Comparison of ENCODE assay signal across 19 cellular contexts in the genomic region with DNA sequence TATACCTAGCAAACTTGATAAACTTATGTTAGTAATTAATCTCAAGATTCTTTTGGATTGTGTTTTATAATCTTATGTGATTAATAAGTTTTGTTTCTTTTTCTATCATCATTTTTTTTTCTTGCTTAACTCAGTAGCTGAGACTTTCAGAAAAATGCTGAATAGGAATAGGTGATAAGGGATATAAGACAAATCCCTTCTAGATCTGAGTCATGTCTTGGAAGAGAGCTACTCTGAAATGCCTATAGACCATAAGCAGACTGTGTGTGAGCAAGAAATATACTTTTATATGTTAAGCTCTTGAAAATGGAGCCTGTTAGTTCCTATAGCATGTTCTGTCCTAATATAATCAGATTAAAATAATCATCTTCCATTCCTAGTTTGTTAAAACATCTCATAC. TPM values are rescaled to one million over a fixed set of nuclear protein-coding genes. Genes with fewer than 3 reads are reported as not detected.
DNase-seq lines count a peak whose midpoint lies in the region; ATAC-seq, FAIRE-seq and TF ChIP-seq lines count a peak whose summit lies in the region.
"Had no signal": no experiment of that assay in that cellular context is flagged by ENCODE, and none has a peak within 500 bp of the region (broad histone marks: within the 10 kb centered on the region; RNA-seq: fewer than 3 reads in every experiment).

No MANE protein-coding gene starts in this region.

- DNase-seq in GM23248 (peak; percentile 7), astrocyte (ENCODE audit: low read depth) (peak; percentile 41), fibroblast of pulmonary artery (ENCODE audit: low read depth) (peak; percentile 22), smooth muscle cell (lab: John Stamatoyannopoulos, UW; ENCODE audit: unreplicated experiment) (no peak), DMS79 (lab: John Stamatoyannopoulos, UW) (no peak), upper lobe of right lung (no peak)
- DNase-seq in natural killer cell treated with Interleukin-12 subunit alpha and Interleukin-12 subunit beta and Interleukin-15 and Interleukin-18, amount 100 ng/mL, for 72 hours (ENCODE audit: low spot score): no peak
- DNase-seq: BE2C; CD8-positive, alpha-beta T cell; COR-L47; DMS153; DND-41; H9 had no signal

- H3K27me3 ChIP-seq in GM23248 (replicated peaks; ENCODE audit: insufficient read depth) (no peaks in the 10 kb centered on the region), astrocyte (ENCODE audit: insufficient read depth, low read length) (no peaks in the 10 kb centered on the region), smooth muscle cell (ENCODE audit: low read depth) (no peaks in the 10 kb centered on the region), upper lobe of right lung (no peaks in the 10 kb centered on the region)
- H3K27me3 ChIP-seq: BE2C had no signal

- ATAC-seq in natural killer cell treated with Interleukin-12 subunit alpha and Interleukin-12 subunit beta and Interleukin-15 and Interleukin-18, amount 100 ng/mL, for 72 hours: no peak
- ATAC-seq in upper lobe of right lung: no peak
- ATAC-seq: A549; CD8-positive, alpha-beta T cell; GM12878; GM23338 had no signal

- H3K4me3 ChIP-seq in GM23248: no peak overlapping the region
- H3K4me3 ChIP-seq in astrocyte (ENCODE audit: insufficient read depth, low read depth, low read length): no peak overlapping the region
- H3K4me3 ChIP-seq in fibroblast of pulmonary artery (replicated peaks; ENCODE audit: low read depth, low read length): no peak overlapping the region
- no peak overlapping the region for H3K4me3 ChIP-seq in smooth muscle cell
- no peak overlapping the region for H3K4me3 ChIP-seq in upper lobe of right lung
- H3K4me3 ChIP-seq: A549, GM12878, GM23338 had no signal

- H3F3A ChIP-seq in GM23248 (ENCODE audit: insufficient read depth) (peaks cover 6% of the 10 kb centered on the region; the same call in 1 of the 2 replicates), smooth muscle cell (ENCODE audit: low read depth) (no peaks in the 10 kb centered on the region)

- no peak overlapping the region for H3K4me3 Mint-ChIP-seq in astrocyte (ENCODE audit: unreplicated experiment)
- no peak overlapping the region for H3K4me3 Mint-ChIP-seq in natural killer cell treated with Interleukin-12 subunit alpha and Interleukin-12 subunit beta and Interleukin-15 and Interleukin-18, amount 100 ng/mL, for 72 hours
- H3K4me3 Mint-ChIP-seq: CD14-positive monocyte; CD8-positive, alpha-beta T cell; GM23338; H9 had no signal

- no peaks in the 10 kb centered on the region for H3K9me2 ChIP-seq in GM23248 (ENCODE audit: insufficient read depth)

- no peaks in the 10 kb centered on the region for H3K9me3 Mint-ChIP-seq in astrocyte (ENCODE audit: unreplicated experiment)
- H3K9me3 Mint-ChIP-seq in natural killer cell treated with Interleukin-12 subunit alpha and Interleukin-12 subunit beta and Interleukin-15 and Interleukin-18, amount 100 ng/mL, for 72 hours: no peaks in the 10 kb centered on the region
- H3K9me3 Mint-ChIP-seq: CD14-positive monocyte; CD8-positive, alpha-beta T cell; GM23338; H9 had no signal

- H3K4me1 Mint-ChIP-seq in astrocyte (ENCODE audit: low read depth, unreplicated experiment): peaks cover 11% of the 10 kb centered on the region
- H3K4me1 Mint-ChIP-seq in natural killer cell treated with Interleukin-12 subunit alpha and Interleukin-12 subunit beta and Interleukin-15 and Interleukin-18, amount 100 ng/mL, for 72 hours (ENCODE audit: low read depth in 2 of 2): peaks cover 0 to 8% of the 10 kb centered on the region in 2 donors
- H3K4me1 Mint-ChIP-seq: H9 had no signal

- H3K36me3 ChIP-seq in GM23248 (ENCODE audit: low read depth) (peaks cover 11% of the 10 kb centered on the region), astrocyte (ENCODE audit: insufficient read depth, low read length) (peaks cover 9% of the 10 kb centered on the region), smooth muscle cell (ENCODE audit: low read depth) (no peaks in the 10 kb centered on the region), upper lobe of right lung (peaks cover 33% of the 10 kb centered on the region)
- H3K36me3 ChIP-seq: BE2C had no signal

- H3K9me3 ChIP-seq in GM23248 (ENCODE audit: low read depth): no peaks in the 10 kb centered on the region
- H3K9me3 ChIP-seq in astrocyte (ENCODE audit: insufficient read depth, low read depth, low read length): no peaks in the 10 kb centered on the region
- H3K9me3 ChIP-seq in smooth muscle cell (replicated peaks; ENCODE audit: low read depth): no peaks in the 10 kb centered on the region
- no peaks in the 10 kb centered on the region for H3K9me3 ChIP-seq in upper lobe of right lung
- H3K9me3 ChIP-seq: A549, BE2C had no signal

- H3K4me2 ChIP-seq in GM23248 (ENCODE audit: unreplicated experiment) (no peak overlapping the region), astrocyte (ENCODE audit: low read length) (no peak overlapping the region), smooth muscle cell (peak overlapping the region; percentile 5)
- H3K4me2 ChIP-seq: A549, GM23338 had no signal

- H3K36me3 Mint-ChIP-seq in astrocyte (ENCODE audit: low read depth, unreplicated experiment): peaks cover 12% of the 10 kb centered on the region
- no peaks in the 10 kb centered on the region for H3K36me3 Mint-ChIP-seq in natural killer cell treated with Interleukin-12 subunit alpha and Interleukin-12 subunit beta and Interleukin-15 and Interleukin-18, amount 100 ng/mL, for 72 hours
- H3K36me3 Mint-ChIP-seq: CD8-positive, alpha-beta T cell had no signal

- no peak overlapping the region for H2AFZ ChIP-seq in GM23248
- H2AFZ ChIP-seq in astrocyte (ENCODE audit: low read depth, low read length): no peak overlapping the region
- H2AFZ ChIP-seq in smooth muscle cell (ENCODE audit: low read depth): no peak overlapping the region
- H2AFZ ChIP-seq: GM23338 had no signal

- H3K79me2 ChIP-seq in GM23248 (ENCODE audit: insufficient read depth) (no peaks in the 10 kb centered on the region), astrocyte (ENCODE audit: insufficient read depth, low read length) (no peaks in the 10 kb centered on the region), smooth muscle cell (ENCODE audit: low read depth) (no peaks in the 10 kb centered on the region)

- H3K9ac ChIP-seq in GM23248: no peak overlapping the region
- H3K9ac ChIP-seq in astrocyte (ENCODE audit: low read length): no peak overlapping the region
- no peak overlapping the region for H3K9ac ChIP-seq in smooth muscle cell (ENCODE audit: low read depth)

- H3K4me1 ChIP-seq in GM23248 (ENCODE audit: insufficient read depth) (peaks cover 25% of the 10 kb centered on the region), astrocyte (ENCODE audit: insufficient read depth, low read length) (peaks cover 6% of the 10 kb centered on the region), smooth muscle cell (ENCODE audit: low read depth) (no peaks in the 10 kb centered on the region), upper lobe of right lung (peaks cover 6% of the 10 kb centered on the region)
- H3K4me1 ChIP-seq: BE2C had no signal

- TF ChIP-seq CTCF in astrocyte (IDR thresholded peaks at IDR 0.05; ENCODE audit: insufficient read depth, low read depth, low read length): no peak
- TF ChIP-seq CTCF in fibroblast of pulmonary artery (IDR thresholded peaks at IDR 0.05; ENCODE audit: low read length, missing control alignments): no peak
- TF ChIP-seq CTCF in smooth muscle cell (IDR thresholded peaks at IDR 0.05; ENCODE audit: borderline replicate concordance, insufficient read depth, poor library complexity, severe bottlenecking): no peak
- TF ChIP-seq CTCF in upper lobe of right lung (IDR thresholded peaks at IDR 0.05): no peak

- intact Hi-C loops in upper lobe of right lung (cut with DNase I): no loop called here

- H3K27ac ChIP-seq in GM23248 (no peak overlapping the region), astrocyte (ENCODE audit: low read depth, low read length) (no peak overlapping the region), smooth muscle cell (ENCODE audit: low read depth) (no peak overlapping the region), upper lobe of right lung (no peak overlapping the region)
- H3K27ac ChIP-seq: A549 had no signal

- H4K20me1 ChIP-seq in GM23248 (ENCODE audit: insufficient read depth): no peaks in the 10 kb centered on the region
- H4K20me1 ChIP-seq in astrocyte (ENCODE audit: insufficient read depth, low read length): no peaks in the 10 kb centered on the region
- H4K20me1 ChIP-seq in smooth muscle cell (ENCODE audit: low read depth): no peaks in the 10 kb centered on the region

- FAIRE-seq in astrocyte (lab: Jason Lieb, UNC): no peak
- FAIRE-seq: A549, D721Med, GM12878, GM18507 had no signal

- in situ Hi-C loops in GM23248 (cut with MboI): no loop called here

- no peak overlapping the region for H3K27ac Mint-ChIP-seq in astrocyte (ENCODE audit: unreplicated experiment)
- H3K27ac Mint-ChIP-seq in natural killer cell treated with Interleukin-12 subunit alpha and Interleukin-12 subunit beta and Interleukin-15 and Interleukin-18, amount 100 ng/mL, for 72 hours: no peak overlapping the region
- H3K27ac Mint-ChIP-seq: CD8-positive, alpha-beta T cell; GM23338; H9 had no signal

- no peaks in the 10 kb centered on the region for H3K27me3 Mint-ChIP-seq in astrocyte (ENCODE audit: low read depth, unreplicated experiment)
- H3K27me3 Mint-ChIP-seq in natural killer cell treated with Interleukin-12 subunit alpha and Interleukin-12 subunit beta and Interleukin-15 and Interleukin-18, amount 100 ng/mL, for 72 hours: no peaks in the 10 kb centered on the region

RNA-seq across cellular contexts. Expression of gene CYBRD1, which starts 29.6 kb away (rescaled TPM):
- 222 and 248 TPM in 2 replicates for total RNA-seq in GM23248 (2014; rRNA removed; shearing (Covaris generic))
- 166 and 168 TPM in 2 replicates for polyA plus RNA-seq in GM23248 (2016; fragmentation: Nextera tagmentation; extraction: Ambion mirVana)
- total RNA-seq in astrocyte: 26.7 and 37.2 TPM in 2 replicates
- total RNA-seq in smooth muscle cell: 61.5 and 77.8 TPM in 2 replicates
- 33.3 and 41.3 TPM in 2 replicates for polyA plus RNA-seq in smooth muscle cell
- 1 to 10 TPM in 1 of 2 donors, under 1 TPM in 1; 0.78 to 5.2 TPM for total RNA-seq in natural killer cell treated with Interleukin-12 subunit alpha and Interleukin-12 subunit beta and Interleukin-15 and Interleukin-18, amount 100 ng/mL, for 72 hours
- total RNA-seq in upper lobe of right lung: 313 TPM

Comparison
In these comparisons a context has a peak if more than half of its experiments do, and no peak if none do; other contexts are left out.
1. DNase-seq: peak in GM23248 (single experiment), astrocyte (single experiment) and fibroblast of pulmonary artery (single experiment); none in smooth muscle cell (single experiment), DMS79 (single experiment), natural killer cell treated with Interleukin-12 subunit alpha and Interleukin-12 subunit beta and Interleukin-15 and Interleukin-18, amount 100 ng/mL, for 72 hours (single experiment) and upper lobe of right lung (single experiment).